Comparison of ENCODE assay signal across 14 cellular contexts in the genomic region with DNA sequence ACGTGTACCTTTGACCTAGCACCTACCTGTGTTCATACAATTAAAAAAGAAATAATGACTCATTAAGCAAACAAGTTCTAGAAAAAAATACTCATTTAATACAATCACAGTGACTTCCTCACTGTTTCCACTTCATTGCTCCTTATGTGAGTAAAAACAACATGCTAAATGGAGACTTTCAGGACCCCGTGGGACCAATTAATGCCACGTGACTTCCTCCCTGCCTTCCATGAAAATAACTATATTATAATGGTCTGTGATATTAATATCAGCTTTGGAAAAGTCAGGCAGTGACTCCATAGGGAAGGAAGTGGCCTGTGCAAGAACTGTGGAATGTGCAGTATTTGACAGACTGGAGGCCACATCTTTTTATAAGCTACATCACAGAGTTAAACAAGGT.
A peak's percentile ranks its signal among the peaks of the same experiment; 100 is the strongest.
DNase-seq lines count a peak whose midpoint lies in the region; ATAC-seq and TF ChIP-seq lines count a peak whose summit lies in the region.
"Had no signal": no experiment of that assay in that cellular context is flagged by ENCODE, and none has a peak within 500 bp of the region (broad histone marks: within the 10 kb centered on the region; RNA-seq: fewer than 3 reads in every experiment).

No MANE protein-coding gene starts in this region.

- TF ChIP-seq CTCF in CD8-positive, alpha-beta T cell (IDR thresholded peaks at IDR 0.05) = no peak

- H3K27ac Mint-ChIP-seq in CD8-positive, alpha-beta T cell = no peak overlapping the region
- H3K27ac Mint-ChIP-seq: activated naive CD8-positive, alpha-beta T cell treated with anti-CD3 and anti-CD28 coated beads, Interleukin-2, amount 10 ng/mL, durations not matched to agents 7 days and 5 days; CD4-positive, CD25-positive, alpha-beta regulatory T cell; dendritic cell treated with granulocyte-macrophage colony-stimulating factor and Interleukin-4, amounts not matched to agents 40 ng/mL and 50 ng/mL, for 4 days had no signal

- no peak overlapping the region for H3K4me3 ChIP-seq in CD8-positive, alpha-beta T cell (ENCODE audit: low read depth, low read length)

- H3K4me1 Mint-ChIP-seq in CD8-positive, alpha-beta T cell (ENCODE audit: low read depth) = no peaks in the 10 kb centered on the region
- H3K4me1 Mint-ChIP-seq: activated naive CD8-positive, alpha-beta T cell treated with anti-CD3 and anti-CD28 coated beads, Interleukin-2, amount 10 ng/mL, durations not matched to agents 7 days and 5 days; CD4-positive, CD25-positive, alpha-beta regulatory T cell had no signal

- POLR2A ChIA-PET in CD8-positive, alpha-beta T cell (lab: Charles Lee) = no interaction called here

- H3K36me3 ChIP-seq in CD8-positive, alpha-beta T cell (ENCODE audit: insufficient read depth, low read length) = no peaks in the 10 kb centered on the region

- H3K9me3 ChIP-seq in CD8-positive, alpha-beta T cell (ENCODE audit: low read length) = no peaks in the 10 kb centered on the region

- intact Hi-C loops in sciatic nerve (cut with DNase I) = no loop called here
- intact Hi-C loops in CD8-positive, alpha-beta T cell (cut with DNase I, micrococcal nuclease) = no loop called here

- H3K4me1 ChIP-seq in CD8-positive, alpha-beta T cell (ENCODE audit: insufficient read depth, low read length) = no peaks in the 10 kb centered on the region

- peak; percentile 7 for DNase-seq in Daoy (ENCODE audit: low read depth)
- peak; percentile 6 for DNase-seq in glomerular visceral epithelial cell (ENCODE audit: extremely low spot score)
- no peak for DNase-seq in sciatic nerve (ENCODE audit: low spot score)
- DNase-seq in CD8-positive, alpha-beta T cell = no peak
- DNase-seq in activated T-cell treated with anti-CD3 and anti-CD28 coated beads, Interleukin-2, amount 50 U/mL, for 1 hour = no peak
- DNase-seq: activated CD4-positive, alpha-beta T cell treated with anti-CD3 and anti-CD28 coated beads for 1 hour; activated naive CD8-positive, alpha-beta T cell treated with anti-CD3 and anti-CD28 coated beads, Interleukin-2, amount 10 ng/mL, durations not matched to agents 7 days and 5 days; CD4-positive, CD25-positive, alpha-beta regulatory T cell; retina; stimulated activated CD4-positive, alpha-beta T cell treated with anti-CD3 and anti-CD28 coated beads, Interleukin-4, amount 100 ng/mL, for 1 hour; stimulated activated naive CD4-positive, alpha-beta T cell had no signal

- CTCF ChIA-PET in CD8-positive, alpha-beta T cell (lab: Charles Lee) = no interaction called here

- H3K36me3 Mint-ChIP-seq in CD8-positive, alpha-beta T cell = no peaks in the 10 kb centered on the region
- H3K36me3 Mint-ChIP-seq: activated naive CD8-positive, alpha-beta T cell treated with anti-CD3 and anti-CD28 coated beads, Interleukin-2, amount 10 ng/mL, durations not matched to agents 7 days and 5 days; CD4-positive, CD25-positive, alpha-beta regulatory T cell had no signal

- H3K4me3 Mint-ChIP-seq in CD8-positive, alpha-beta T cell = no peak overlapping the region
- H3K4me3 Mint-ChIP-seq: activated naive CD8-positive, alpha-beta T cell treated with anti-CD3 and anti-CD28 coated beads, Interleukin-2, amount 10 ng/mL, durations not matched to agents 7 days and 5 days; CD4-positive, CD25-positive, alpha-beta regulatory T cell; dendritic cell treated with granulocyte-macrophage colony-stimulating factor and Interleukin-4, amounts not matched to agents 40 ng/mL and 50 ng/mL, for 4 days had no signal

- no peaks in the 10 kb centered on the region for H3K27me3 Mint-ChIP-seq in CD8-positive, alpha-beta T cell (ENCODE audit: low read depth)
- H3K27me3 Mint-ChIP-seq: activated naive CD8-positive, alpha-beta T cell treated with anti-CD3 and anti-CD28 coated beads, Interleukin-2, amount 10 ng/mL, durations not matched to agents 7 days and 5 days; CD4-positive, CD25-positive, alpha-beta regulatory T cell had no signal

- peak; percentile 58 for ATAC-seq in sciatic nerve
- no peak for ATAC-seq in CD8-positive, alpha-beta T cell
- ATAC-seq in HG03135 (IDR thresholded peaks at IDR 0.05; ENCODE audit: unreplicated experiment) = no peak

- H3K9me3 Mint-ChIP-seq in CD8-positive, alpha-beta T cell = no peaks in the 10 kb centered on the region

- H3K27me3 ChIP-seq in CD8-positive, alpha-beta T cell (ENCODE audit: insufficient read depth, low read length) = no peaks in the 10 kb centered on the region

- H3K27ac ChIP-seq in CD8-positive, alpha-beta T cell (ENCODE audit: low read depth, low read length) = no peak overlapping the region

TF ChIP-seq in PFSK-1, 5 proteins besides CTCF, POLR2A, EP300 and RAD21:
- peak; percentile 14; the same call in 1 of the 2 replicates for TF ChIP-seq SIN3A (IDR thresholded peaks at IDR 0.05; ENCODE audit: borderline replicate concordance, insufficient read depth, low read length)
- TF ChIP-seq POLR2AphosphoS5 (IDR thresholded peaks at IDR 0.05; ENCODE audit: low read depth, low read length) = no peak
- TF ChIP-seq, protein P1, sequence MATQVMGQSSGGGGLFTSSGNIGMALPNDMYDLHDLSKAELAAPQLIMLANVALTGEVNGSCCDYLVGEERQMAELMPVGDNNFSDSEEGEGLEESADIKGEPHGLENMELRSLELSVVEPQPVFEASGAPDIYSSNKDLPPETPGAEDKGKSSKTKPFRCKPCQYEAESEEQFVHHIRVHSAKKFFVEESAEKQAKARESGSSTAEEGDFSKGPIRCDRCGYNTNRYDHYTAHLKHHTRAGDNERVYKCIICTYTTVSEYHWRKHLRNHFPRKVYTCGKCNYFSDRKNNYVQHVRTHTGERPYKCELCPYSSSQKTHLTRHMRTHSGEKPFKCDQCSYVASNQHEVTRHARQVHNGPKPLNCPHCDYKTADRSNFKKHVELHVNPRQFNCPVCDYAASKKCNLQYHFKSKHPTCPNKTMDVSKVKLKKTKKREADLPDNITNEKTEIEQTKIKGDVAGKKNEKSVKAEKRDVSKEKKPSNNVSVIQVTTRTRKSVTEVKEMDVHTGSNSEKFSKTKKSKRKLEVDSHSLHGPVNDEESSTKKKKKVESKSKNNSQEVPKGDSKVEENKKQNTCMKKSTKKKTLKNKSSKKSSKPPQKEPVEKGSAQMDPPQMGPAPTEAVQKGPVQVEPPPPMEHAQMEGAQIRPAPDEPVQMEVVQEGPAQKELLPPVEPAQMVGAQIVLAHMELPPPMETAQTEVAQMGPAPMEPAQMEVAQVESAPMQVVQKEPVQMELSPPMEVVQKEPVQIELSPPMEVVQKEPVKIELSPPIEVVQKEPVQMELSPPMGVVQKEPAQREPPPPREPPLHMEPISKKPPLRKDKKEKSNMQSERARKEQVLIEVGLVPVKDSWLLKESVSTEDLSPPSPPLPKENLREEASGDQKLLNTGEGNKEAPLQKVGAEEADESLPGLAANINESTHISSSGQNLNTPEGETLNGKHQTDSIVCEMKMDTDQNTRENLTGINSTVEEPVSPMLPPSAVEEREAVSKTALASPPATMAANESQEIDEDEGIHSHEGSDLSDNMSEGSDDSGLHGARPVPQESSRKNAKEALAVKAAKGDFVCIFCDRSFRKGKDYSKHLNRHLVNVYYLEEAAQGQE (IDR thresholded peaks at IDR 0.05; ENCODE audit: insufficient read depth in 1 of 2, low read depth in 2 of 2, low read length in 2 of 2) = no peak
- TF ChIP-seq TAF1 (IDR thresholded peaks at IDR 0.05; ENCODE audit: borderline replicate concordance, insufficient read depth, low read length) = peak; percentile 19; the same call in 1 of the 2 replicates
- no peak for TF ChIP-seq FOXP2 (optimal IDR thresholded peaks at IDR 0.05; ENCODE audit: borderline replicate concordance, extremely low read depth, extremely low read length, insufficient read depth)
TF ChIP-seq in PFSK-1: peak in this region for 2.

Comparison
In these comparisons a context has a peak if more than half of its experiments do, and no peak if none do; other contexts are left out.
1. DNase-seq: peak in Daoy (single experiment) and glomerular visceral epithelial cell (single experiment); none in sciatic nerve (single experiment), CD8-positive, alpha-beta T cell (0 of 7) and activated T-cell treated with anti-CD3 and anti-CD28 coated beads, Interleukin-2, amount 50 U/mL, for 1 hour (single experiment).